32 cellular contexts compared by ENCODE assay signal in genomic region chr6:90140683-90141082, GRCh38.
"Had no signal": no experiment of that assay in that cellular context is flagged by ENCODE, and none has a peak within 500 bp of the region (broad histone marks: within the 10 kb centered on the region; RNA-seq: fewer than 3 reads in every experiment).

No MANE protein-coding gene starts in this region.

- H3K27me3 Mint-ChIP-seq: naive B cell; naive thymus-derived CD8-positive, alpha-beta T cell; progenitor cell of endocrine pancreas; stimulated activated naive CD8-positive, alpha-beta T cell treated with anti-CD3 and anti-CD28 coated beads, Interleukin-15, amount 100 ng/mL, for 72 hours; type B pancreatic cell had no signal

- H3K4me3 ChIP-seq: ovary, psoas muscle, skin epidermis, smooth muscle cell, spleen, suprapubic skin, testis, tibial artery, transverse colon, upper lobe of right lung, uterus had no signal

- H3K9ac ChIP-seq: parathyroid adenoma had no signal

- H3K27ac ChIP-seq: neutrophil, ovary, parathyroid adenoma, skin epidermis, spleen, suprapubic skin, testis, tibial artery, transverse colon, upper lobe of right lung, uterus had no signal

- H3K27ac Mint-ChIP-seq: natural killer cell treated with Interleukin-12 subunit alpha and Interleukin-12 subunit beta and Interleukin-15 and Interleukin-18, amount 100 ng/mL, for 72 hours; nephron progenitor cell; progenitor cell of endocrine pancreas; stimulated activated effector memory CD8-positive, alpha-beta T cell treated with anti-CD3 and anti-CD28 coated beads, Interleukin-12 subunit alpha, Interleukin-12 subunit beta, amount 100 ng/mL, for 72 hours; stimulated activated naive CD8-positive, alpha-beta T cell treated with anti-CD3 and anti-CD28 coated beads, Interleukin-15, amount 100 ng/mL, for 72 hours; type B pancreatic cell had no signal

- H3K4me2 ChIP-seq: smooth muscle cell had no signal

- H3K4me3 Mint-ChIP-seq: naive B cell; naive thymus-derived CD8-positive, alpha-beta T cell; natural killer cell treated with Interleukin-12 subunit alpha and Interleukin-12 subunit beta and Interleukin-15 and Interleukin-18, amount 100 ng/mL, for 72 hours; nephron progenitor cell; neural crest cell; stimulated activated effector memory CD8-positive, alpha-beta T cell treated with anti-CD3 and anti-CD28 coated beads, Interleukin-12 subunit alpha, Interleukin-12 subunit beta, amount 100 ng/mL, for 72 hours; stimulated activated naive CD8-positive, alpha-beta T cell treated with anti-CD3 and anti-CD28 coated beads, Interleukin-15, amount 100 ng/mL, for 72 hours; type B pancreatic cell had no signal

- H3K9me3 Mint-ChIP-seq: naive B cell; naive thymus-derived CD8-positive, alpha-beta T cell; natural killer cell treated with Interleukin-12 subunit alpha and Interleukin-12 subunit beta and Interleukin-15 and Interleukin-18, amount 100 ng/mL, for 72 hours; nephron progenitor cell; neural crest cell; stimulated activated effector memory CD8-positive, alpha-beta T cell treated with anti-CD3 and anti-CD28 coated beads, Interleukin-12 subunit alpha, Interleukin-12 subunit beta, amount 100 ng/mL, for 72 hours; stimulated activated naive CD8-positive, alpha-beta T cell treated with anti-CD3 and anti-CD28 coated beads, Interleukin-15, amount 100 ng/mL, for 72 hours; type B pancreatic cell had no signal

- H2AFZ ChIP-seq: parathyroid adenoma had no signal

- H3K4me1 ChIP-seq: parathyroid adenoma, testis, transverse colon, upper lobe of right lung, uterus had no signal

- H3K36me3 Mint-ChIP-seq: natural killer cell treated with Interleukin-12 subunit alpha and Interleukin-12 subunit beta and Interleukin-15 and Interleukin-18, amount 100 ng/mL, for 72 hours; stimulated activated effector memory CD8-positive, alpha-beta T cell treated with anti-CD3 and anti-CD28 coated beads, Interleukin-12 subunit alpha, Interleukin-12 subunit beta, amount 100 ng/mL, for 72 hours; type B pancreatic cell had no signal

- DNase-seq: naive B cell; naive thymus-derived CD8-positive, alpha-beta T cell; nephron progenitor cell; nucleus accumbens; ovary; posterior cingulate gyrus; psoas muscle; right cardiac atrium; spleen; stimulated activated CD4-positive, alpha-beta T cell treated with anti-CD3 and anti-CD28 coated beads, Interleukin-12 subunit alpha, Interleukin-12 subunit beta, amount 100 ng/mL, for 4 hours; stimulated activated CD4-positive, alpha-beta T cell treated with anti-CD3 and anti-CD28 coated beads, Interleukin-1b, Interleukin-23, amount 100 ng/mL, for 48 hours; stimulated activated CD4-positive, alpha-beta T cell treated with anti-CD3 and anti-CD28 coated beads, Interleukin-4, amount 100 ng/mL, for 24 hours; stimulated activated naive CD4-positive, alpha-beta T cell; stimulated activated naive CD8-positive, alpha-beta T cell treated with anti-CD3 and anti-CD28 coated beads, Interleukin-15, amount 100 ng/mL, for 72 hours; stimulated activated naive CD8-positive, alpha-beta T cell treated with anti-CD3 and anti-CD28 coated beads, Interleukin-15, Interleukin-2, amounts not matched to agents 100 U/mL and 50 U/mL, for 24 hours; substantia nigra; testis; tibial artery; transverse colon; upper lobe of right lung; uterus had no signal

- H3K27me3 ChIP-seq: neutrophil, ovary, spleen, suprapubic skin, testis, tibial artery, transverse colon, upper lobe of right lung, uterus had no signal

- H3K9me3 ChIP-seq: neutrophil, ovary, psoas muscle, spleen, suprapubic skin, testis, tibial artery, transverse colon, upper lobe of right lung, uterus had no signal

- ATAC-seq: naive thymus-derived CD8-positive, alpha-beta T cell; natural killer cell treated with Interleukin-12 subunit alpha and Interleukin-12 subunit beta and Interleukin-15 and Interleukin-18, amount 100 ng/mL, for 72 hours; psoas muscle; right cardiac atrium; sciatic nerve; stimulated activated effector memory CD8-positive, alpha-beta T cell treated with anti-CD3 and anti-CD28 coated beads, Interleukin-12 subunit alpha, Interleukin-12 subunit beta, amount 100 ng/mL, for 72 hours; stimulated activated naive CD8-positive, alpha-beta T cell treated with anti-CD3 and anti-CD28 coated beads, Interleukin-15, amount 100 ng/mL, for 72 hours; stimulated activated naive CD8-positive, alpha-beta T cell treated with anti-CD3 and anti-CD28 coated beads, Interleukin-15, Interleukin-2, amounts not matched to agents 100 U/mL and 50 U/mL, for 24 hours; upper lobe of right lung had no signal

- H3K36me3 ChIP-seq: neutrophil, ovary, spleen, suprapubic skin, tibial artery, transverse colon, upper lobe of right lung, uterus had no signal
